In genomic region chr6:34142599-34142998, GRCh38 we compare ENCODE assay signal across 15 cellular contexts. TPM values are rescaled to one million over a fixed set of nuclear protein-coding genes. Genes with fewer than 3 reads are reported as not detected.
A peak's percentile ranks its signal among the peaks of the same experiment; 100 is the strongest.
DNase-seq lines count a peak whose midpoint lies in the region; ATAC-seq, FAIRE-seq and TF ChIP-seq lines count a peak whose summit lies in the region.
"Had no signal": no experiment of that assay in that cellular context is flagged by ENCODE, and none has a peak within 500 bp of the region (broad histone marks: within the 10 kb centered on the region; RNA-seq: fewer than 3 reads in every experiment).

No MANE protein-coding gene starts in this region.

- no peak overlapping the region for H3K9ac ChIP-seq in MM.1S (ENCODE audit: low read length)
- no peak overlapping the region for H3K9ac ChIP-seq in H1 (replicated peaks in 1 of 4; ENCODE audit: extremely low read depth in 1 of 4, low read depth in 3 of 4, low read length in 3 of 4)
- H3K9ac ChIP-seq in neural cell (ENCODE audit: low read length), result peak overlapping the region; percentile 12

- TF ChIP-seq CTCF in MM.1S (IDR thresholded peaks at IDR 0.05; ENCODE audit: low read length) (no peak), H1 (IDR thresholded peaks at IDR 0.05; ENCODE audit: control extremely low read depth in 1 of 3, insufficient read depth in 1 of 3, low read depth in 1 of 3, low read length in 3 of 3) (no peak), neural cell (IDR thresholded peaks at IDR 0.05; ENCODE audit: poor library complexity, severe bottlenecking) (no peak), right atrium auricular region (IDR thresholded peaks at IDR 0.05) (no peak)

- H3K27me3 ChIP-seq in MM.1S (replicated peaks; ENCODE audit: insufficient read depth, low read length), result peaks cover 85% of the 10 kb centered on the region
- H3K27me3 ChIP-seq in H1 (replicated peaks in 1 of 4; ENCODE audit: control insufficient read depth in 3 of 4, extremely low read depth in 1 of 4, insufficient read depth in 3 of 4, low read length in 3 of 4), result peaks cover 0 to 46% (median 30%) of the 10 kb centered on the region in 4 experiments; a peak in 6 of 7 replicates
- H3K27me3 ChIP-seq in neural cell (ENCODE audit: insufficient read depth, low read depth, low read length), result peaks cover 37% of the 10 kb centered on the region
- H3K27me3 ChIP-seq in right atrium auricular region, result peaks cover 22 to 37% of the 10 kb centered on the region in 2 donors

- peak overlapping the region; percentile 27; the same call in 1 of the 2 replicates for H3K4me2 ChIP-seq in MM.1S (ENCODE audit: low read depth, low read length)
- H3K4me2 ChIP-seq in H1 (ENCODE audit: insufficient read depth in 1 of 2, low read depth in 2 of 2, low read length in 2 of 2), result peak overlapping the region; percentile 63 to 99
- H3K4me2 ChIP-seq in neural cell (ENCODE audit: low read length), result no peak overlapping the region

- H3K4ac ChIP-seq in H1 (replicated peaks; ENCODE audit: insufficient read length, low read depth, low read length), result no peak overlapping the region

- H3K9me3 ChIP-seq in MM.1S (replicated peaks; ENCODE audit: insufficient read depth, low read length), result no peaks in the 10 kb centered on the region
- H3K9me3 ChIP-seq in H1 (ENCODE audit: insufficient read depth in 2 of 2, low read depth in 1 of 2, low read length in 1 of 2), result no peaks in the 10 kb centered on the region
- H3K9me3 ChIP-seq in neural cell (ENCODE audit: low read length), result no peaks in the 10 kb centered on the region
- H3K9me3 ChIP-seq in right atrium auricular region, result no peaks in the 10 kb centered on the region
- H3K9me3 ChIP-seq: vagina had no signal

- peak overlapping the region; percentile 56 for H2BK20ac ChIP-seq in H1 (ENCODE audit: low read length)

- peak overlapping the region; percentile 66; the same call in 1 of the 2 replicates for H2BK5ac ChIP-seq in H1 (ENCODE audit: low read depth, low read length)

- H3K79me2 ChIP-seq in MM.1S (ENCODE audit: low read length) (no peaks in the 10 kb centered on the region), H1 (ENCODE audit: control insufficient read depth in 1 of 2, insufficient read depth in 2 of 2, low read length in 2 of 2) (peaks cover 0 to 11% of the 10 kb centered on the region in 2 experiments; a peak in 1 of 4 replicates), neural cell (replicated peaks; ENCODE audit: insufficient read depth, low read length) (no peaks in the 10 kb centered on the region)

- DNase-seq in NCI-H2227 (lab: John Stamatoyannopoulos, UW; ENCODE audit: unreplicated experiment) (peak; percentile 53), NCI-H2227 treated with DMSO at 0.1 percent for 48 hours (lab: John Stamatoyannopoulos, UW) (no peak), MM.1S (peak; percentile 50), H1 (ENCODE audit: low read depth in 1 of 2, low spot score in 2 of 2) (no peak), right atrium auricular region (ENCODE audit: low spot score) (no peak)
- DNase-seq: activated CD4-positive, alpha-beta T cell treated with anti-CD3 and anti-CD28 coated beads, Interleukin-2, amount 50 U/mL, for 48 hours; activated naive CD4-positive, alpha-beta T cell treated with anti-CD3 and anti-CD28 coated beads, Interleukin-2, amount 10 ng/mL, durations not matched to agents 7 days and 5 days; left cardiac atrium; NCI-H1694 had no signal

- no peaks in the 10 kb centered on the region for H3K9me2 ChIP-seq in MM.1S (replicated peaks; ENCODE audit: insufficient read depth, low read length)
- H3K9me2 ChIP-seq in neural cell (ENCODE audit: insufficient read depth, low read length), result no peaks in the 10 kb centered on the region

- H4K20me1 ChIP-seq in MM.1S (ENCODE audit: insufficient read depth, low read length) (no peaks in the 10 kb centered on the region), H1 (replicated peaks in 1 of 2; ENCODE audit: control insufficient read depth in 1 of 2, insufficient read depth in 2 of 2, low read length in 2 of 2) (peaks cover 2 to 3% of the 10 kb centered on the region in 2 experiments), neural cell (ENCODE audit: insufficient read depth) (no peaks in the 10 kb centered on the region)

- H2AFZ ChIP-seq in MM.1S (ENCODE audit: low read length) (no peak overlapping the region), H1 (ENCODE audit: low read length) (no peak overlapping the region), neural cell (ENCODE audit: low read depth, low read length) (no peak overlapping the region)

- no peak overlapping the region; the same call in 1 of the 2 replicates for H4K8ac ChIP-seq in H1 (ENCODE audit: extremely low read depth, insufficient read depth, low read length)

- TF ChIP-seq EP300 in H1 (IDR thresholded peaks at IDR 0.05; ENCODE audit: borderline replicate concordance in 1 of 2, low read depth in 2 of 2, low read length in 2 of 2) (no peak), neural cell (conservative IDR thresholded peaks at IDR 0.05; ENCODE audit: poor library complexity, severe bottlenecking) (no peak)

- no peak overlapping the region for H4K91ac ChIP-seq in H1 (replicated peaks; ENCODE audit: insufficient read length, low read length)

- H2BK120ac ChIP-seq in H1 (replicated peaks; ENCODE audit: low read depth, low read length), result no peak overlapping the region

- no peak for ATAC-seq in HG02885 (IDR thresholded peaks at IDR 0.05; ENCODE audit: poor library complexity, unreplicated experiment)
- no peak for ATAC-seq in SK-N-SH treated with all-trans-retinoic acid at 6 μM for 48 hours

- H3K79me1 ChIP-seq in H1 (ENCODE audit: low read depth, low read length), result 0 out of 2 replicates have a peak, but pooled peaks cover 4% of the 10 kb centered on the region

- H3K4me1 ChIP-seq in MM.1S (ENCODE audit: low read length), result no peaks in the 10 kb centered on the region
- peaks cover 9 to 56% (median 46%) of the 10 kb centered on the region in 4 experiments for H3K4me1 ChIP-seq in H1 (replicated peaks in 1 of 4; ENCODE audit: control insufficient read depth in 3 of 4, insufficient read depth in 4 of 4, low read length in 3 of 4)
- H3K4me1 ChIP-seq in right atrium auricular region, result peaks cover 0 to 33% of the 10 kb centered on the region in 2 donors

- H3K4me3 ChIP-seq in MM.1S (ENCODE audit: low read length) (no peak overlapping the region), H1 (ENCODE audit: extremely low read depth in 1 of 4, insufficient read depth in 2 of 4, low read depth in 3 of 4, low read length in 4 of 4) (peak overlapping the region in 2 of 4 experiments; percentile 26 to 42; a peak in 2 of 8 replicates), neural cell (ENCODE audit: low read length) (peak overlapping the region; percentile 44), right atrium auricular region (no peak overlapping the region)
- H3K4me3 ChIP-seq: vagina had no signal

- no peak for TF ChIP-seq RAD21 in H1 (IDR thresholded peaks at IDR 0.05 in 1 of 2, conservative IDR thresholded peaks at IDR 0.05 in 1 of 2; ENCODE audit: low read depth in 2 of 2, low read length in 2 of 2)
- TF ChIP-seq RAD21 in neural cell (conservative IDR thresholded peaks at IDR 0.05), result peak; percentile 16

- no peaks in the 10 kb centered on the region for H3K36me3 ChIP-seq in MM.1S (replicated peaks; ENCODE audit: insufficient read depth, low read length)
- H3K36me3 ChIP-seq in H1 (ENCODE audit: control insufficient read depth in 2 of 4, insufficient read depth in 4 of 4, low read length in 3 of 4), result no peaks in the 10 kb centered on the region
- no peaks in the 10 kb centered on the region for H3K36me3 ChIP-seq in neural cell (ENCODE audit: insufficient read depth, low read length)
- no peaks in the 10 kb centered on the region for H3K36me3 ChIP-seq in right atrium auricular region
- H3K36me3 ChIP-seq: vagina had no signal

- H3F3A ChIP-seq in MM.1S (ENCODE audit: insufficient read depth, low read length) (no peaks in the 10 kb centered on the region), neural cell (ENCODE audit: insufficient read depth, low read length, poor library complexity, severe bottlenecking) (no peaks in the 10 kb centered on the region)

- H4K5ac ChIP-seq in H1 (ENCODE audit: insufficient read length, low read depth, low read length), result no peak overlapping the region

- H3K14ac ChIP-seq in H1 (ENCODE audit: insufficient read length), result no peak overlapping the region

- peak overlapping the region; percentile 83 for H3K18ac ChIP-seq in H1 (ENCODE audit: extremely low read depth, low read length)

- POLR2A ChIA-PET in H1 (lab: Charles Lee; ENCODE audit: partially characterized antibody), result interaction anchor here (1.3 to 3.6 kb wide), 4 partner anchors 11 to 432 kb away, joined by 3 to 27 read pairs (median 4); no protein-coding TSS in a partner anchor

- H3K23ac ChIP-seq in H1 (ENCODE audit: insufficient read length), result no peak overlapping the region

- no peak for FAIRE-seq in H1 (lab: Jason Lieb, UNC)
- FAIRE-seq: HTR-8/SVneo had no signal

- WGBS in H1 (ENCODE audit: extremely low coverage in 1 of 2, insufficient coverage in 1 of 2, insufficient read length in 1 of 2, insufficient replicate concordance in 2 of 2, low coverage in 1 of 2, low lambda C conversion rate in 2 of 2, missing lambda C conversion rate in 1 of 2), 2 experiments, result 12% methylated on average over 10 of the region's 18 CpGs; no CpG with 5 or more reads in 1 of the 2 experiments

- no peak for TF ChIP-seq POLR2A in H1 (IDR thresholded peaks at IDR 0.05; ENCODE audit: control extremely low read depth in 1 of 2, low read depth in 2 of 2, low read length in 2 of 2)

- no peak overlapping the region for H3K56ac ChIP-seq in H1 (replicated peaks; ENCODE audit: insufficient read length, low read depth, low read length)

- CTCF ChIA-PET in H1 (lab: Charles Lee; ENCODE audit: partially characterized antibody), result interaction anchor here (0.7 to 11.8 kb wide), 20 partner anchors 9 to 398 kb away, joined by 3 to 128 read pairs (median 5); no protein-coding TSS in a partner anchor

- H3K27ac ChIP-seq in MM.1S (ENCODE audit: low read length) (no peak overlapping the region), H1 (ENCODE audit: low read depth, low read length) (no peak overlapping the region), neural cell (ENCODE audit: low read length) (no peak overlapping the region), right atrium auricular region (no peak overlapping the region)
- H3K27ac ChIP-seq: vagina had no signal

- peaks cover 22% of the 10 kb centered on the region; the same call in 1 of the 2 replicates for H3K23me2 ChIP-seq in H1 (ENCODE audit: low read depth, low read length)

- H2AK5ac ChIP-seq in H1 (ENCODE audit: low read depth, low read length), result no peak overlapping the region

- peak overlapping the region; percentile 68; the same call in 1 of the 2 replicates for H2BK12ac ChIP-seq in H1 (ENCODE audit: low read depth, low read length)

- H2BK15ac ChIP-seq in H1 (ENCODE audit: low read length), result peak overlapping the region; percentile 55; the same call in 1 of the 2 replicates

RNA-seq across cellular contexts. Expression of gene GRM4, which starts 3.3 kb away (rescaled TPM):
- 18.7 and 21.5 TPM in 2 replicates for total RNA-seq in H1 (2021; fragmentation: NEBNext Ultra II Directional; extraction: Animal tissue kit (Norgen Biotek cat#: 25700))
- polyA plus RNA-seq in H1 (2011; rRNA removed), result 19.6 and 24.2 TPM in 2 replicates
- polyA plus RNA-seq in H1 (2011; cell fraction: cytosol; rRNA removed), result 9.2 TPM
- polyA plus RNA-seq in H1 (2011; cell fraction: nucleus; rRNA removed), result 32.8 TPM
- polyA plus RNA-seq in H1 (2012, experiment 1 of 2), result 9.0 to 19.1 TPM (median 15.6 TPM) in 4 replicates
- polyA plus RNA-seq in H1 (2012, experiment 2 of 2), result 9.6 TPM
- 27.2 TPM for polyA plus RNA-seq in H1 (2013, experiment 1 of 2)
- polyA plus RNA-seq in H1 (2013, experiment 2 of 2), result 27.6 TPM
- 15.4 and 22.9 TPM in 2 replicates for polyA minus RNA-seq in H1 (2011; rRNA and poly(A)+ RNA removed)
- polyA minus RNA-seq in H1 (2011; cell fraction: cytosol; rRNA and poly(A)+ RNA removed), result 17.1 TPM
- 16.3 TPM for polyA minus RNA-seq in H1 (2011; cell fraction: nucleus; rRNA and poly(A)+ RNA removed)
- polyA plus RNA-seq in neural cell, result 2.1 and 3.7 TPM in 2 replicates
- polyA minus RNA-seq in neural cell, result 6.0 and 8.0 TPM in 2 replicates
- not detected for total RNA-seq in right atrium auricular region
- total RNA-seq: left cardiac atrium; T-helper 1 cell treated with Interleukin-12 subunit alpha and Interleukin-12 subunit beta and Interleukin-4 antibody, amounts not matched to agents 30 ng/mL and 1 ng/mL, for 36 hours; vagina had no signal

Comparison
In these comparisons a context has a peak if more than half of its experiments do, and no peak if none do; other contexts are left out.
1. DNase-seq: peak in NCI-H2227 (single experiment) and MM.1S (single experiment); none in NCI-H2227 treated with DMSO at 0.1 percent for 48 hours (single experiment), H1 (0 of 2) and right atrium auricular region (single experiment).
2. RNA of gene GRM4, which starts 3.3 kb away (total RNA-seq): 18.7 to 21.5 TPM in H1; not detected in right atrium auricular region; every median in the first group is over 10 times any median in the second.